32 cellular contexts compared by ENCODE assay signal in the genomic region with DNA sequence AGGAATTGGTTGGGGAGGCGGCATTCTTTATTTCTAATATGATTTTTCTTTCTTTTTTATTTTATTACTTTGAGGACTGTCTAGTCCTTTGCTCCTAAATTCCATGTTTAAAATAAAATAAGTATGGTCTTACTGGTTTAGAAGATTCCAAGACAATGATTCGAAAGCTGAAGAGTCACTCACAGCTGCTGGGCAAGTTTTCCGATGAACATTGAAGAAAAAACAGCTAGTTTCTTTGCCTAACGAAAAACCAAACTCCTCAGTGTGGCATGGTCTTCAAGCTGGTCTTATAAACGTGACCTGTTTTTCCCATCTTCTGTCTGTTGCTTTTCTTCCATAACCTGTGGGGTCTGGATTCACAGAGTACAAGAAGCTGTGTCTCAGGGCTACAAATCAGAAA. TPM values are rescaled to one million over a fixed set of nuclear protein-coding genes. Genes with fewer than 3 reads are reported as not detected.
DNase-seq lines count a peak whose midpoint lies in the region; ATAC-seq, FAIRE-seq and TF ChIP-seq lines count a peak whose summit lies in the region.
"Had no signal": no experiment of that assay in that cellular context is flagged by ENCODE, and none has a peak within 500 bp of the region (broad histone marks: within the 10 kb centered on the region; RNA-seq: fewer than 3 reads in every experiment).

No MANE protein-coding gene starts in this region.

- TF ChIP-seq POLR2A in gastroesophageal sphincter (IDR thresholded peaks at IDR 0.05) = no peak

- TF ChIP-seq EP300 in gastroesophageal sphincter (IDR thresholded peaks at IDR 0.05) = no peak

- H3K27ac ChIP-seq in astrocyte (ENCODE audit: low read depth, low read length) = peak overlapping the region; percentile 94
- peak overlapping the region in 3 of 4 donors; percentile 0 to 33 (median 32) for H3K27ac ChIP-seq in gastroesophageal sphincter
- H3K27ac ChIP-seq: adrenal gland; BLaER1 treated with 17β-estradiol and CSF1 and Interleukin-3, amounts not matched to agents 10 nM and 100 nM; body of pancreas; dorsolateral prefrontal cortex; uterus had no signal

- H3K27ac Mint-ChIP-seq in astrocyte (ENCODE audit: unreplicated experiment) = peak overlapping the region; percentile 79
- H3K27ac Mint-ChIP-seq in stimulated activated naive B cell treated with anti-CD40 and anti-IgM and Interleukin-4, amounts not matched to agents 10 μg/mL and 1 μg/mL and 100 μg/mL, for 72 hours = peak overlapping the region; percentile 16
- H3K27ac Mint-ChIP-seq in activated T-helper 2 cell treated with anti-CD3 and anti-CD28 coated beads, Interferon-gamma antibody, Interleukin-2, Interleukin-4, amounts not matched to agents 10 μg/mL and 5 μg/mL and 100 μg/mL, durations not matched to agents 14 hours and 24 hours and 36 hours = no peak overlapping the region
- H3K27ac Mint-ChIP-seq: activated CD8-positive, alpha-beta memory T cell treated with anti-CD3 and anti-CD28 coated beads, Interleukin-2, amount 10 ng/mL, durations not matched to agents 7 days and 5 days; T-helper 1 cell treated with Interleukin-12 subunit alpha and Interleukin-12 subunit beta and Interleukin-4 antibody, amounts not matched to agents 30 μg/mL and 1 μg/mL, for 36 hours had no signal

- H3K36me3 ChIP-seq in astrocyte (ENCODE audit: insufficient read depth, low read length) (no peaks in the 10 kb centered on the region), gastroesophageal sphincter (no peaks in the 10 kb centered on the region)
- H3K36me3 ChIP-seq: adrenal gland; BLaER1 treated with 17β-estradiol and CSF1 and Interleukin-3, amounts not matched to agents 10 nM and 100 nM; esophagus squamous epithelium; uterus had no signal

- no peak overlapping the region for H3K4me3 ChIP-seq in astrocyte (ENCODE audit: insufficient read depth, low read depth, low read length)
- no peak overlapping the region for H3K4me3 ChIP-seq in gastroesophageal sphincter
- H3K4me3 ChIP-seq: adrenal gland; BLaER1 treated with 17β-estradiol and CSF1 and Interleukin-3, amounts not matched to agents 10 nM and 100 nM; body of pancreas; dorsolateral prefrontal cortex; esophagus squamous epithelium; testis; uterus had no signal

- H3K4me1 ChIP-seq in astrocyte (ENCODE audit: insufficient read depth, low read length) = peaks cover 54% of the 10 kb centered on the region
- peaks cover 7 to 60% (median 14%) of the 10 kb centered on the region in 3 donors for H3K4me1 ChIP-seq in gastroesophageal sphincter
- H3K4me1 ChIP-seq: adrenal gland, uterus had no signal

- TF ChIP-seq CTCF in astrocyte (IDR thresholded peaks at IDR 0.05; ENCODE audit: insufficient read depth, low read depth, low read length) (no peak), gastroesophageal sphincter (IDR thresholded peaks at IDR 0.05) (no peak)

- no peaks in the 10 kb centered on the region for H3K79me2 ChIP-seq in astrocyte (ENCODE audit: insufficient read depth, low read length)

- intact Hi-C loops in activated T-helper 2 cell treated with anti-CD3 and anti-CD28 coated beads, Interferon-gamma antibody, Interleukin-2, Interleukin-4, amounts not matched to agents 10 μg/mL and 5 μg/mL and 100 μg/mL, durations not matched to agents 14 hours and 24 hours and 36 hours (cut with micrococcal nuclease) = no loop called here

- peak overlapping the region; percentile 59 for H3K4me2 ChIP-seq in astrocyte (ENCODE audit: low read length)

- 72 to 85% methylated on average over 5 of the region's 5 CpGs for WGBS in gastroesophageal sphincter (ENCODE audit: low coverage in 1 of 2), 2 donors

- peaks cover 59% of the 10 kb centered on the region for H3K4me1 Mint-ChIP-seq in astrocyte (ENCODE audit: low read depth, unreplicated experiment)
- H3K4me1 Mint-ChIP-seq in stimulated activated naive B cell treated with anti-CD40 and anti-IgM and Interleukin-4, amounts not matched to agents 10 μg/mL and 1 μg/mL and 100 μg/mL, for 72 hours = peaks cover 2 to 22% of the 10 kb centered on the region in 2 donors
- peaks cover 4% of the 10 kb centered on the region for H3K4me1 Mint-ChIP-seq in activated T-helper 2 cell treated with anti-CD3 and anti-CD28 coated beads, Interferon-gamma antibody, Interleukin-2, Interleukin-4, amounts not matched to agents 10 μg/mL and 5 μg/mL and 100 μg/mL, durations not matched to agents 14 hours and 24 hours and 36 hours (ENCODE audit: low read depth)

- no peaks in the 10 kb centered on the region for H3K9me3 ChIP-seq in astrocyte (ENCODE audit: insufficient read depth, low read depth, low read length)
- H3K9me3 ChIP-seq in gastroesophageal sphincter = no peaks in the 10 kb centered on the region
- H3K9me3 ChIP-seq: adrenal gland; BLaER1 treated with 17β-estradiol and CSF1 and Interleukin-3, amounts not matched to agents 10 nM and 100 nM; body of pancreas; esophagus squamous epithelium; testis; uterus had no signal

- FAIRE-seq in astrocyte (lab: Jason Lieb, UNC) = no peak
- FAIRE-seq: endometrium, G401.6, small intestine, TTC549 had no signal

- no peaks in the 10 kb centered on the region for H3K36me3 Mint-ChIP-seq in astrocyte (ENCODE audit: low read depth, unreplicated experiment)
- no peaks in the 10 kb centered on the region for H3K36me3 Mint-ChIP-seq in stimulated activated naive B cell treated with anti-CD40 and anti-IgM and Interleukin-4, amounts not matched to agents 10 μg/mL and 1 μg/mL and 100 μg/mL, for 72 hours
- H3K36me3 Mint-ChIP-seq in activated T-helper 2 cell treated with anti-CD3 and anti-CD28 coated beads, Interferon-gamma antibody, Interleukin-2, Interleukin-4, amounts not matched to agents 10 μg/mL and 5 μg/mL and 100 μg/mL, durations not matched to agents 14 hours and 24 hours and 36 hours (ENCODE audit: low read depth) = no peaks in the 10 kb centered on the region
- H3K36me3 Mint-ChIP-seq: activated CD8-positive, alpha-beta memory T cell treated with anti-CD3 and anti-CD28 coated beads, Interleukin-2, amount 10 ng/mL, durations not matched to agents 7 days and 5 days had no signal

- no peak overlapping the region for H3K4me3 Mint-ChIP-seq in astrocyte (ENCODE audit: unreplicated experiment)
- H3K4me3 Mint-ChIP-seq in stimulated activated naive B cell treated with anti-CD40 and anti-IgM and Interleukin-4, amounts not matched to agents 10 μg/mL and 1 μg/mL and 100 μg/mL, for 72 hours = no peak overlapping the region
- no peak overlapping the region for H3K4me3 Mint-ChIP-seq in activated T-helper 2 cell treated with anti-CD3 and anti-CD28 coated beads, Interferon-gamma antibody, Interleukin-2, Interleukin-4, amounts not matched to agents 10 μg/mL and 5 μg/mL and 100 μg/mL, durations not matched to agents 14 hours and 24 hours and 36 hours (ENCODE audit: low read depth)
- H3K4me3 Mint-ChIP-seq: activated CD8-positive, alpha-beta memory T cell treated with anti-CD3 and anti-CD28 coated beads, Interleukin-2, amount 10 ng/mL, durations not matched to agents 7 days and 5 days; nephron; T-helper 1 cell treated with Interleukin-12 subunit alpha and Interleukin-12 subunit beta and Interleukin-4 antibody, amounts not matched to agents 30 μg/mL and 1 μg/mL, for 36 hours had no signal

- no peaks in the 10 kb centered on the region for H4K20me1 ChIP-seq in astrocyte (ENCODE audit: insufficient read depth, low read length)
- H4K20me1 ChIP-seq: BLaER1 treated with 17β-estradiol and CSF1 and Interleukin-3, amounts not matched to agents 10 nM and 100 nM had no signal

- H3K27me3 ChIP-seq in astrocyte (ENCODE audit: insufficient read depth, low read length) (no peaks in the 10 kb centered on the region), gastroesophageal sphincter (no peaks in the 10 kb centered on the region)
- H3K27me3 ChIP-seq: adrenal gland; BLaER1 treated with 17β-estradiol and CSF1 and Interleukin-3, amounts not matched to agents 10 nM and 100 nM; body of pancreas; dorsolateral prefrontal cortex; esophagus squamous epithelium; testis; uterus had no signal

- ATAC-seq in gastroesophageal sphincter = no peak
- no peak for ATAC-seq in stimulated activated naive B cell treated with anti-CD40 and anti-IgM and Interleukin-4, amounts not matched to agents 10 μg/mL and 1 μg/mL and 100 μg/mL, for 72 hours (replicated peaks)
- ATAC-seq: activated CD8-positive, alpha-beta memory T cell treated with anti-CD3 and anti-CD28 coated beads, Interleukin-2, amount 10 ng/mL, durations not matched to agents 7 days and 5 days; body of pancreas; left colon had no signal

- H3K9me3 Mint-ChIP-seq in astrocyte (ENCODE audit: unreplicated experiment) = no peaks in the 10 kb centered on the region
- no peaks in the 10 kb centered on the region for H3K9me3 Mint-ChIP-seq in stimulated activated naive B cell treated with anti-CD40 and anti-IgM and Interleukin-4, amounts not matched to agents 10 μg/mL and 1 μg/mL and 100 μg/mL, for 72 hours
- H3K9me3 Mint-ChIP-seq in activated T-helper 2 cell treated with anti-CD3 and anti-CD28 coated beads, Interferon-gamma antibody, Interleukin-2, Interleukin-4, amounts not matched to agents 10 μg/mL and 5 μg/mL and 100 μg/mL, durations not matched to agents 14 hours and 24 hours and 36 hours = no peaks in the 10 kb centered on the region
- H3K9me3 Mint-ChIP-seq: nephron; T-helper 1 cell treated with Interleukin-12 subunit alpha and Interleukin-12 subunit beta and Interleukin-4 antibody, amounts not matched to agents 30 μg/mL and 1 μg/mL, for 36 hours had no signal

- peaks cover 2% of the 10 kb centered on the region for H3K27me3 Mint-ChIP-seq in astrocyte (ENCODE audit: low read depth, unreplicated experiment)
- no peaks in the 10 kb centered on the region for H3K27me3 Mint-ChIP-seq in stimulated activated naive B cell treated with anti-CD40 and anti-IgM and Interleukin-4, amounts not matched to agents 10 μg/mL and 1 μg/mL and 100 μg/mL, for 72 hours
- no peaks in the 10 kb centered on the region for H3K27me3 Mint-ChIP-seq in activated T-helper 2 cell treated with anti-CD3 and anti-CD28 coated beads, Interferon-gamma antibody, Interleukin-2, Interleukin-4, amounts not matched to agents 10 μg/mL and 5 μg/mL and 100 μg/mL, durations not matched to agents 14 hours and 24 hours and 36 hours (ENCODE audit: low read depth)
- H3K27me3 Mint-ChIP-seq: activated CD8-positive, alpha-beta memory T cell treated with anti-CD3 and anti-CD28 coated beads, Interleukin-2, amount 10 ng/mL, durations not matched to agents 7 days and 5 days had no signal

- DNase-seq in ELR (ENCODE audit: low read depth) (peak; percentile 44), astrocyte (ENCODE audit: low read depth) (peak; percentile 75), DMS53 treated with DMSO at 0.1 percent for 48 hours (lab: John Stamatoyannopoulos, UW; ENCODE audit: unreplicated experiment) (no peak), DMS79 (lab: John Stamatoyannopoulos, UW) (no peak)
- DNase-seq in stimulated activated naive B cell treated with anti-CD40 and anti-IgM and Interleukin-4, amounts not matched to agents 10 μg/mL and 1 μg/mL and 100 μg/mL, for 72 hours = no peak
- no peak for DNase-seq in activated CD8-positive, alpha-beta memory T cell treated with anti-CD3 and anti-CD28 coated beads, Interleukin-2, amount 50 U/mL, for 4 hours
- no peak for DNase-seq in activated T-helper 2 cell treated with anti-CD3 and anti-CD28 coated beads, Interferon-gamma antibody, Interleukin-2, Interleukin-4, amounts not matched to agents 10 μg/mL and 5 μg/mL and 100 μg/mL, durations not matched to agents 14 hours and 24 hours and 36 hours (ENCODE audit: low spot score)
- DNase-seq: activated CD8-positive, alpha-beta memory T cell treated with anti-CD3 and anti-CD28 coated beads, Interleukin-2, amount 10 ng/mL, durations not matched to agents 7 days and 5 days; activated naive CD4-positive, alpha-beta T cell treated with Interleukin-2 at 50 U/mL for 16 hours; adrenal gland; DMS153; dorsolateral prefrontal cortex; esophagus squamous epithelium; NCI-H1105; NCI-H187 treated with DMSO at 0.1 percent for 48 hours; NCI-H524; small intestine; stimulated activated naive CD8-positive, alpha-beta T cell treated with anti-CD3 and anti-CD28 coated beads, Interleukin-15, Interleukin-2, amounts not matched to agents 100 U/mL and 50 U/mL, for 24 hours; uterus had no signal

- H3K9ac ChIP-seq in astrocyte (ENCODE audit: low read length) = peak overlapping the region; percentile 64
- H3K9ac ChIP-seq: BLaER1 treated with 17β-estradiol and CSF1 and Interleukin-3, amounts not matched to agents 10 nM and 100 nM had no signal

- peak overlapping the region; percentile 3 for H2AFZ ChIP-seq in astrocyte (ENCODE audit: low read depth, low read length)

RNA-seq across cellular contexts. Expression of a gene that starts 25.1 kb away (rescaled TPM):
- 0.38 and 0.45 TPM in 2 replicates for total RNA-seq in astrocyte
- 1 to 10 TPM in 2 of 4 donors, under 1 TPM in 2; 0.52 to 1.3 (median 1.0) TPM for total RNA-seq in gastroesophageal sphincter
- total RNA-seq in activated T-helper 2 cell treated with anti-CD3 and anti-CD28 coated beads, Interferon-gamma antibody, Interleukin-2, Interleukin-4, amounts not matched to agents 10 μg/mL and 5 μg/mL and 100 μg/mL, durations not matched to agents 14 hours and 24 hours and 36 hours = not detected in 2 replicates
- total RNA-seq: body of pancreas, left colon, lung microvascular endothelial cell, M059J, osteocyte had no signal

Comparison
In these comparisons a context has a peak if more than half of its experiments do, and no peak if none do; other contexts are left out.
1. DNase-seq: peak in ELR (single experiment) and astrocyte (single experiment); none in stimulated activated naive B cell treated with anti-CD40 and anti-IgM and Interleukin-4, amounts not matched to agents 10 μg/mL and 1 μg/mL and 100 μg/mL, for 72 hours (single experiment), activated CD8-positive, alpha-beta memory T cell treated with anti-CD3 and anti-CD28 coated beads, Interleukin-2, amount 50 U/mL, for 4 hours (single experiment), DMS53 treated with DMSO at 0.1 percent for 48 hours (single experiment), activated T-helper 2 cell treated with anti-CD3 and anti-CD28 coated beads, Interferon-gamma antibody, Interleukin-2, Interleukin-4, amounts not matched to agents 10 μg/mL and 5 μg/mL and 100 μg/mL, durations not matched to agents 14 hours and 24 hours and 36 hours (single experiment) and DMS79 (single experiment).